Comparison of ENCODE assay signal across 9 cellular contexts in the genomic region with DNA sequence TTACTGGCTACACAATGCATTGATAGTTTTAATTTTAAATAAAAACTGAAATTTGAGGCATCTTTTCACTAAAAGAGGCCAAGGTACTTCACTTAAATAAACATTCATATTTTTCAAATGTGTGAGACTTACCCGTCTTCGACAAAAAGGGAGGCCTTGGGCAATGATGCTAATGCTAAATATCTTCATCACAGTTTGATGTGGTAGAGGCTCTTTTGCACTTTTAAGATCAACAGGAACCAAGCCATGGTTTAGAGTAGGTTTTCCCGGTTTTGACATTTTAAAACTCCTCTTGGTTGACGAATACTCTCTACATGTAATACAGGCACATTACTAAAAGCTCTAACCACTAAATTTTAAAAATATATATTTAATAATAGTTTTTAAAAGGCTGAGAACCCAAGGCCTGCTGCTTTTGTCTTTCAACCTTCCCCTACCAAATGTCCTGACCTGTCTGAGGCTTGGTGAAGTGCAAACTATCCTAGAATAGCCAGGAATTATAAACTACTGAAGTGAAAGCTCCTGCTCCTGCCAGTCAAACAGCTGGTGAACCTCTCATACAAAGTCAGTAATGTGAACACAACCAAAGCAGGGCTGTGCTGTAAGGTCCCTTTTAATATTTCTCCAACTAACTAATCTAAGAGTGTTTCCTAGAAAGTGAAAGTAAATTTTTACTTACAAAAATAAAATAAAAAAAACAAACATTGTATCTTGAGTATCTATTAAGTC.
A peak's percentile ranks its signal among the peaks of the same experiment; 100 is the strongest.
DNase-seq lines count a peak whose midpoint lies in the region; ATAC-seq, FAIRE-seq and TF ChIP-seq lines count a peak whose summit lies in the region.
"Had no signal": no experiment of that assay in that cellular context is flagged by ENCODE, and none has a peak within 500 bp of the region (broad histone marks: within the 10 kb centered on the region; RNA-seq: fewer than 3 reads in every experiment).

No MANE protein-coding gene starts in this region.

- DNase-seq in coronary artery (ENCODE audit: low spot score), result no peak
- peak in 3 of 6 donors; percentile 52 to 66 (median 66) for DNase-seq in pancreas
- no peak for DNase-seq in omental fat pad (ENCODE audit: low spot score)
- DNase-seq in brain microvascular endothelial cell, result no peak
- DNase-seq in NCI-H345 (lab: John Stamatoyannopoulos, UW), result no peak

- H3K27ac ChIP-seq in coronary artery, result peak overlapping the region; percentile 8 to 29
- peak overlapping the region in 3 of 4 donors; percentile 18 to 82 (median 66) for H3K27ac ChIP-seq in pancreas
- H3K27ac ChIP-seq in brain microvascular endothelial cell, result no peak overlapping the region
- H3K27ac ChIP-seq: parathyroid adenoma had no signal

- H3K4me1 ChIP-seq in pancreas, result peaks cover 0 to 9% (median 7%) of the 10 kb centered on the region in 3 donors
- H3K4me1 ChIP-seq: parathyroid adenoma had no signal

- FAIRE-seq in pancreas (lab: Jason Lieb, UNC), result no peak

- H3K36me3 ChIP-seq in pancreas (no peaks in the 10 kb centered on the region), brain microvascular endothelial cell (replicated peaks) (no peaks in the 10 kb centered on the region)

- H3K27me3 ChIP-seq in pancreas, result no peaks in the 10 kb centered on the region
- H3K27me3 ChIP-seq in brain microvascular endothelial cell (replicated peaks), result no peaks in the 10 kb centered on the region

- in situ Hi-C loops in brain microvascular endothelial cell (cut with HindIII; ENCODE audit: low pct_ligation_motif_present, low sequenced_read_pairs), result no loop called here

- intact Hi-C loops in pancreas (cut with DNase I), result no loop called here

- peak overlapping the region; percentile 47 for H3K4me3 ChIP-seq in coronary artery
- peak overlapping the region in 2 of 4 donors; percentile 30 to 34 for H3K4me3 ChIP-seq in pancreas
- no peak overlapping the region for H3K4me3 ChIP-seq in brain microvascular endothelial cell (ENCODE audit: low read depth, low read length)

- peak; percentile 52 for ATAC-seq in GM18517 (IDR thresholded peaks at IDR 0.05; ENCODE audit: unreplicated experiment)
- ATAC-seq in HG03342 (IDR thresholded peaks at IDR 0.05; ENCODE audit: unreplicated experiment), result peak; percentile 60
- peak; percentile 86 to 94 (median 94) for ATAC-seq in pancreas
- no peak for ATAC-seq in omental fat pad (ENCODE audit: low FRiP score)
- no peak for ATAC-seq in HG03175 (IDR thresholded peaks at IDR 0.05; ENCODE audit: unreplicated experiment)

- no peak for TF ChIP-seq CTCF in coronary artery (IDR thresholded peaks at IDR 0.05)
- no peak for TF ChIP-seq CTCF in pancreas (IDR thresholded peaks at IDR 0.05)
- TF ChIP-seq CTCF in omental fat pad (IDR thresholded peaks at IDR 0.05), result no peak
- TF ChIP-seq CTCF in brain microvascular endothelial cell (IDR thresholded peaks at IDR 0.05; ENCODE audit: low read depth, low read length, missing control alignments), result no peak

- H3K9me3 ChIP-seq in pancreas, result no peaks in the 10 kb centered on the region

- 33 to 37% methylated on average over 4 of the region's 4 CpGs for WGBS in pancreas, 2 donors

Comparison
In these comparisons a context has a peak if more than half of its experiments do, and no peak if none do; other contexts are left out.
1. ATAC-seq: peak in GM18517 (single experiment), HG03342 (single experiment) and pancreas (4 of 4); none in omental fat pad (single experiment) and HG03175 (single experiment).